In genomic region chr6:42708096-42708495, GRCh38 we compare ENCODE assay signal across 1 cellular context.
TF ChIP-seq lines count a peak whose summit lies in the region.

No MANE protein-coding gene starts in this region.

TF ChIP-seq in IMR-90, 13 proteins besides CTCF, POLR2A, EP300 and RAD21:
- TF ChIP-seq MAZ (IDR thresholded peaks at IDR 0.05; ENCODE audit: borderline replicate concordance, low read depth, low read length): no peak
- no peak for TF ChIP-seq SMC3 (IDR thresholded peaks at IDR 0.05; ENCODE audit: low read depth, low read length)
- no peak for TF ChIP-seq RCOR1 (IDR thresholded peaks at IDR 0.05; ENCODE audit: insufficient replicate concordance, low read length)
- TF ChIP-seq, protein P1, sequence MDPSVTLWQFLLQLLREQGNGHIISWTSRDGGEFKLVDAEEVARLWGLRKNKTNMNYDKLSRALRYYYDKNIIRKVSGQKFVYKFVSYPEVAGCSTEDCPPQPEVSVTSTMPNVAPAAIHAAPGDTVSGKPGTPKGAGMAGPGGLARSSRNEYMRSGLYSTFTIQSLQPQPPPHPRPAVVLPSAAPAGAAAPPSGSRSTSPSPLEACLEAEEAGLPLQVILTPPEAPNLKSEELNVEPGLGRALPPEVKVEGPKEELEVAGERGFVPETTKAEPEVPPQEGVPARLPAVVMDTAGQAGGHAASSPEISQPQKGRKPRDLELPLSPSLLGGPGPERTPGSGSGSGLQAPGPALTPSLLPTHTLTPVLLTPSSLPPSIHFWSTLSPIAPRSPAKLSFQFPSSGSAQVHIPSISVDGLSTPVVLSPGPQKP (IDR thresholded peaks at IDR 0.05; ENCODE audit: borderline replicate concordance, low read depth, low read length): no peak
- TF ChIP-seq, protein P2, sequence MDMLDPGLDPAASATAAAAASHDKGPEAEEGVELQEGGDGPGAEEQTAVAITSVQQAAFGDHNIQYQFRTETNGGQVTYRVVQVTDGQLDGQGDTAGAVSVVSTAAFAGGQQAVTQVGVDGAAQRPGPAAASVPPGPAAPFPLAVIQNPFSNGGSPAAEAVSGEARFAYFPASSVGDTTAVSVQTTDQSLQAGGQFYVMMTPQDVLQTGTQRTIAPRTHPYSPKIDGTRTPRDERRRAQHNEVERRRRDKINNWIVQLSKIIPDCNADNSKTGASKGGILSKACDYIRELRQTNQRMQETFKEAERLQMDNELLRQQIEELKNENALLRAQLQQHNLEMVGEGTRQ (IDR thresholded peaks at IDR 0.05; ENCODE audit: low read depth, low read length): no peak
- no peak for TF ChIP-seq RFX5 (IDR thresholded peaks at IDR 0.05; ENCODE audit: low read depth, low read length)
- TF ChIP-seq MAFK (IDR thresholded peaks at IDR 0.05; ENCODE audit: low read depth, low read length): no peak
- TF ChIP-seq CEBPB (IDR thresholded peaks at IDR 0.05; ENCODE audit: low read depth, low read length): no peak
- no peak for TF ChIP-seq NFE2L2 (IDR thresholded peaks at IDR 0.05; ENCODE audit: low read depth, low read length)
- no peak for TF ChIP-seq CHD1 (IDR thresholded peaks at IDR 0.05; ENCODE audit: low read depth, low read length)
- TF ChIP-seq MXI1 (IDR thresholded peaks at IDR 0.05; ENCODE audit: borderline replicate concordance, low read depth, low read length): no peak
- no peak for TF ChIP-seq BHLHE40 (IDR thresholded peaks at IDR 0.05; ENCODE audit: low read depth, low read length)
